8 cellular contexts compared by ENCODE assay signal in the genomic region with DNA sequence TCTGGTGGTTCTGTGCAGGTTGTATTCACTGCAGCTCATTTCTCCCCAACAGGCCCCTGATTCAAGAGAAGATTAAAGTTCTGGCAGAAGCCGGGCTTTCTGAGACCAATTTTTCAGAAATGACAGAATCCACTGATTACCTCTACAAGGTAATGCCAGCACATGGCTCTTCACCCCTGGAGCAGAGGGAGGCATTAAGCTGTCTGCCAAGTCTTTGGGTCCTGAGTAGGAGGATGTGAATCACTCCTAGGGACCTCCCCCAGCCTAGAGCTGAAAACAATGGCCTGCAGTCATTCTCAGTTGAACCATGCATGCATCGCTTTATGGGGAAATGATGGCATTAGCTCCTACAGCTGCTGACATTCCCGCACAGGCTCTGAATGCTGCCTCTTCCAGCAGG. TPM values are rescaled to one million over a fixed set of nuclear protein-coding genes. Genes with fewer than 3 reads are reported as not detected.
DNase-seq lines count a peak whose midpoint lies in the region; TF ChIP-seq lines count a peak whose summit lies in the region.

No MANE protein-coding gene starts in this region.

- H3F3A ChIP-seq in Loucy (ENCODE audit: low read depth), result peaks cover 14% of the 10 kb centered on the region; the same call in 1 of the 2 replicates

- H3K9me3 ChIP-seq in Loucy (ENCODE audit: insufficient read depth, low read depth, low read length), result no peaks in the 10 kb centered on the region

- intact Hi-C loops in Calu3 (cut with micrococcal nuclease; ENCODE audit: unreplicated experiment), result loop anchor here (10.0 kb wide), 1 partner anchor 263 kb away; no protein-coding TSS in a partner anchor

- peaks cover 55% of the 10 kb centered on the region for H3K4me1 ChIP-seq in Loucy (ENCODE audit: insufficient read depth, low read length, poor library complexity, severe bottlenecking)

- H3K9me2 ChIP-seq in Loucy (replicated peaks; ENCODE audit: low read depth, low read length), result no peaks in the 10 kb centered on the region

- no peak for TF ChIP-seq CTCF in Calu3 (IDR thresholded peaks at IDR 0.05; ENCODE audit: unreplicated experiment)
- no peak for TF ChIP-seq CTCF in Loucy (conservative IDR thresholded peaks at IDR 0.05; ENCODE audit: low read length)

- H3K79me2 ChIP-seq in Loucy (ENCODE audit: insufficient read depth, low read length), result peaks cover 6% of the 10 kb centered on the region; the same call in 1 of the 2 replicates

- H3K27ac Mint-ChIP-seq in Calu3 (ENCODE audit: unreplicated experiment), result no peak overlapping the region

- no peaks in the 10 kb centered on the region for H4K20me1 ChIP-seq in Loucy (ENCODE audit: insufficient read depth, low read length, poor library complexity, severe bottlenecking)

- H3K27me3 Mint-ChIP-seq in Calu3 (ENCODE audit: unreplicated experiment), result no peaks in the 10 kb centered on the region

- peak overlapping the region; percentile 58 for H3K9ac ChIP-seq in Loucy (ENCODE audit: low read depth, low read length, poor library complexity, severe bottlenecking)

- CTCF ChIA-PET in Calu3 (lab: Charles Lee), result interaction anchor here (1.0 kb wide), 1 partner anchor 187 kb away, joined by 3 read pairs; no protein-coding TSS in a partner anchor

- no peak overlapping the region for H2AFZ ChIP-seq in Loucy (ENCODE audit: low read length)

- H3K4me1 Mint-ChIP-seq in Calu3 (ENCODE audit: low read depth, unreplicated experiment), result peaks cover 15% of the 10 kb centered on the region

- H3K4me2 ChIP-seq in Loucy (ENCODE audit: low read depth, low read length, poor library complexity, severe bottlenecking), result peak overlapping the region; percentile 33

- DNase-seq in Calu3 (peak; percentile 59), dermis blood vessel endothelial cell (peak; percentile 98), occipital lobe (lab: John Stamatoyannopoulos, UW) (peak; percentile 6), inferior parietal cortex (ENCODE audit: extremely low spot score) (no peak), NCI-H524 (lab: John Stamatoyannopoulos, UW) (no peak), NCI-H1930 (lab: John Stamatoyannopoulos, UW) (no peak), NCI-H128 (lab: John Stamatoyannopoulos, UW; ENCODE audit: unreplicated experiment) (no peak)

- H3K9me3 Mint-ChIP-seq in Calu3 (ENCODE audit: low read depth, unreplicated experiment), result no peaks in the 10 kb centered on the region

- H3K36me3 Mint-ChIP-seq in Calu3 (ENCODE audit: insufficient read depth, unreplicated experiment), result peaks cover 10% of the 10 kb centered on the region

- no peaks in the 10 kb centered on the region for H3K27me3 ChIP-seq in Loucy (ENCODE audit: insufficient read depth, low read length, poor library complexity, severe bottlenecking)

- H3K36me3 ChIP-seq in Loucy (ENCODE audit: insufficient read depth, low read length), result peaks cover 20% of the 10 kb centered on the region; the same call in 1 of the 2 replicates

- H3K4me3 ChIP-seq in Loucy (ENCODE audit: low read length, poor library complexity, severe bottlenecking), result no peak overlapping the region

- no TSS peak for BruUV-seq in Calu3 (replicated peaks; lab: Mats Ljungman, UMichigan)

- no peak overlapping the region for H3K4me3 Mint-ChIP-seq in Calu3 (ENCODE audit: low read depth, unreplicated experiment)

RNA-seq across cellular contexts. Expression of gene RPL37A, which starts 20.5 kb away (rescaled TPM):
- 1,797 and 1,889 TPM in 2 replicates for total RNA-seq in Calu3 (2022)
- total RNA-seq in dermis blood vessel endothelial cell, result 1,015 and 1,508 TPM in 2 replicates
- 3,318 TPM for total RNA-seq in occipital lobe

Comparison
In these comparisons a context has a peak if more than half of its experiments do, and no peak if none do; other contexts are left out.
1. DNase-seq: peak in Calu3 (single experiment), dermis blood vessel endothelial cell (single experiment) and occipital lobe (single experiment); none in inferior parietal cortex (single experiment), NCI-H524 (0 of 2), NCI-H1930 (0 of 2) and NCI-H128 (single experiment).